In genomic region chr5:100690036-100690560, GRCh38 we compare ENCODE assay signal across 18 cellular contexts.
A peak's percentile ranks its signal among the peaks of the same experiment; 100 is the strongest.
DNase-seq lines count a peak whose midpoint lies in the region; ATAC-seq and TF ChIP-seq lines count a peak whose summit lies in the region.
"Had no signal": no experiment of that assay in that cellular context is flagged by ENCODE, and none has a peak within 500 bp of the region (broad histone marks: within the 10 kb centered on the region; RNA-seq: fewer than 3 reads in every experiment).

No MANE protein-coding gene starts in this region.

- intact Hi-C loops in vagina (cut with DNase I) (no loop called here), left lung (cut with DNase I) (no loop called here)

- H3K4me1 ChIP-seq in vagina (no peaks in the 10 kb centered on the region), left lung (no peaks in the 10 kb centered on the region)
- H3K4me1 ChIP-seq: BLaER1 had no signal

- H3K36me3 Mint-ChIP-seq in activated naive CD8-positive, alpha-beta T cell = no peaks in the 10 kb centered on the region
- no peaks in the 10 kb centered on the region for H3K36me3 Mint-ChIP-seq in activated naive CD8-positive, alpha-beta T cell treated with anti-CD3 and anti-CD28 coated beads for 36 hours
- H3K36me3 Mint-ChIP-seq in T-helper 17 cell (ENCODE audit: low read depth) = no peaks in the 10 kb centered on the region
- no peaks in the 10 kb centered on the region for H3K36me3 Mint-ChIP-seq in activated naive CD4-positive, alpha-beta T cell treated with anti-CD3 and anti-CD28 coated beads, Interleukin-2, amount 10 ng/mL, durations not matched to agents 7 days and 5 days

- peak overlapping the region; percentile 24 for H3K27ac Mint-ChIP-seq in activated naive CD8-positive, alpha-beta T cell
- no peak overlapping the region for H3K27ac Mint-ChIP-seq in activated naive CD8-positive, alpha-beta T cell treated with anti-CD3 and anti-CD28 coated beads for 36 hours
- peak overlapping the region; percentile 70 for H3K27ac Mint-ChIP-seq in T-helper 17 cell
- no peak overlapping the region for H3K27ac Mint-ChIP-seq in activated naive CD4-positive, alpha-beta T cell treated with anti-CD3 and anti-CD28 coated beads, Interleukin-2, amount 10 ng/mL, durations not matched to agents 7 days and 5 days

- H3K27me3 ChIP-seq in vagina = no peaks in the 10 kb centered on the region
- no peaks in the 10 kb centered on the region for H3K27me3 ChIP-seq in left lung
- H3K27me3 ChIP-seq: BLaER1, MG63 had no signal

- no peak for TF ChIP-seq CTCF in fibroblast of villous mesenchyme (IDR thresholded peaks at IDR 0.05; ENCODE audit: insufficient read depth, low read depth, low read length)
- no peak for TF ChIP-seq CTCF in vagina (IDR thresholded peaks at IDR 0.05)
- TF ChIP-seq CTCF in left lung (IDR thresholded peaks at IDR 0.05) = no peak

- H3K9me3 ChIP-seq in T-helper 17 cell (ENCODE audit: control insufficient read depth, low read length, poor library complexity, severe bottlenecking) = no peaks in the 10 kb centered on the region
- no peaks in the 10 kb centered on the region for H3K9me3 ChIP-seq in vagina
- H3K9me3 ChIP-seq in left lung = no peaks in the 10 kb centered on the region
- H3K9me3 ChIP-seq: MG63 had no signal

- H3K27ac ChIP-seq in vagina = no peak overlapping the region
- no peak overlapping the region for H3K27ac ChIP-seq in left lung
- H3K27ac ChIP-seq: 22Rv1, BLaER1 had no signal

- H3K4me3 Mint-ChIP-seq in activated naive CD8-positive, alpha-beta T cell = no peak overlapping the region
- no peak overlapping the region for H3K4me3 Mint-ChIP-seq in activated naive CD8-positive, alpha-beta T cell treated with anti-CD3 and anti-CD28 coated beads for 36 hours
- H3K4me3 Mint-ChIP-seq in T-helper 17 cell = no peak overlapping the region
- no peak overlapping the region for H3K4me3 Mint-ChIP-seq in activated naive CD4-positive, alpha-beta T cell treated with anti-CD3 and anti-CD28 coated beads, Interleukin-2, amount 10 ng/mL, durations not matched to agents 7 days and 5 days

- no peaks in the 10 kb centered on the region for H3K4me1 Mint-ChIP-seq in activated naive CD8-positive, alpha-beta T cell (ENCODE audit: low read depth)
- H3K4me1 Mint-ChIP-seq in activated naive CD8-positive, alpha-beta T cell treated with anti-CD3 and anti-CD28 coated beads for 36 hours = peaks cover 1% of the 10 kb centered on the region
- peaks cover 5% of the 10 kb centered on the region for H3K4me1 Mint-ChIP-seq in T-helper 17 cell
- no peaks in the 10 kb centered on the region for H3K4me1 Mint-ChIP-seq in activated naive CD4-positive, alpha-beta T cell treated with anti-CD3 and anti-CD28 coated beads, Interleukin-2, amount 10 ng/mL, durations not matched to agents 7 days and 5 days

- H3K9me3 Mint-ChIP-seq in activated naive CD8-positive, alpha-beta T cell (ENCODE audit: low read depth) = no peaks in the 10 kb centered on the region
- H3K9me3 Mint-ChIP-seq in activated naive CD8-positive, alpha-beta T cell treated with anti-CD3 and anti-CD28 coated beads for 36 hours = no peaks in the 10 kb centered on the region
- no peaks in the 10 kb centered on the region for H3K9me3 Mint-ChIP-seq in activated naive CD4-positive, alpha-beta T cell treated with anti-CD3 and anti-CD28 coated beads, Interleukin-2, amount 10 ng/mL, durations not matched to agents 7 days and 5 days

- no peak for DNase-seq in activated naive CD8-positive, alpha-beta T cell treated with anti-CD3 and anti-CD28 coated beads for 36 hours
- no peak for DNase-seq in T-helper 17 cell
- peak; percentile 68 for DNase-seq in fibroblast of villous mesenchyme (ENCODE audit: low read depth)
- no peak for DNase-seq in activated naive CD4-positive, alpha-beta T cell treated with anti-CD3 and anti-CD28 coated beads, Interleukin-2, amount 10 ng/mL, durations not matched to agents 7 days and 5 days
- DNase-seq in vagina (ENCODE audit: extremely low spot score in 2 of 2) = no peak
- no peak for DNase-seq in left lung
- DNase-seq: DMS 273 treated with DMSO at 0.1 percent for 48 hours, MG63, NCI-H1092 treated with DMSO at 0.1 percent for 48 hours, NCI-H1694, Right ventricle myocardium superior had no signal

- no peak for TF ChIP-seq POLR2A in vagina (IDR thresholded peaks at IDR 0.05)

- H3K4me3 ChIP-seq in fibroblast of villous mesenchyme (ENCODE audit: low read depth, low read length) (no peak overlapping the region), vagina (no peak overlapping the region), left lung (no peak overlapping the region)
- H3K4me3 ChIP-seq: BLaER1, GM12878, K562, MG63 had no signal

- H3K27me3 Mint-ChIP-seq in activated naive CD8-positive, alpha-beta T cell = no peaks in the 10 kb centered on the region
- no peaks in the 10 kb centered on the region for H3K27me3 Mint-ChIP-seq in activated naive CD8-positive, alpha-beta T cell treated with anti-CD3 and anti-CD28 coated beads for 36 hours
- peaks cover 4% of the 10 kb centered on the region for H3K27me3 Mint-ChIP-seq in T-helper 17 cell
- no peaks in the 10 kb centered on the region for H3K27me3 Mint-ChIP-seq in activated naive CD4-positive, alpha-beta T cell treated with anti-CD3 and anti-CD28 coated beads, Interleukin-2, amount 10 ng/mL, durations not matched to agents 7 days and 5 days

- CTCF ChIA-PET in activated naive CD4-positive, alpha-beta T cell treated with anti-CD3 and anti-CD28 coated beads, Interleukin-2, amount 10 ng/mL, durations not matched to agents 7 days and 5 days (lab: Charles Lee) = no interaction called here

- ATAC-seq in T-helper 17 cell (no peak), HG03432 (IDR thresholded peaks at IDR 0.05; ENCODE audit: unreplicated experiment) (no peak), left lung (no peak)
- ATAC-seq: GM12878, K562, Panc1 had no signal

- no peaks in the 10 kb centered on the region for H3K36me3 ChIP-seq in vagina
- no peaks in the 10 kb centered on the region for H3K36me3 ChIP-seq in left lung
- H3K36me3 ChIP-seq: BLaER1, MG63 had no signal

Comparison
In these comparisons a context has a peak if more than half of its experiments do, and no peak if none do; other contexts are left out.
1. H3K27ac Mint-ChIP-seq: peak in activated naive CD8-positive, alpha-beta T cell (single experiment) and T-helper 17 cell (single experiment); none in activated naive CD8-positive, alpha-beta T cell treated with anti-CD3 and anti-CD28 coated beads for 36 hours (single experiment) and activated naive CD4-positive, alpha-beta T cell treated with anti-CD3 and anti-CD28 coated beads, Interleukin-2, amount 10 ng/mL, durations not matched to agents 7 days and 5 days (single experiment).